In the genomic region with DNA sequence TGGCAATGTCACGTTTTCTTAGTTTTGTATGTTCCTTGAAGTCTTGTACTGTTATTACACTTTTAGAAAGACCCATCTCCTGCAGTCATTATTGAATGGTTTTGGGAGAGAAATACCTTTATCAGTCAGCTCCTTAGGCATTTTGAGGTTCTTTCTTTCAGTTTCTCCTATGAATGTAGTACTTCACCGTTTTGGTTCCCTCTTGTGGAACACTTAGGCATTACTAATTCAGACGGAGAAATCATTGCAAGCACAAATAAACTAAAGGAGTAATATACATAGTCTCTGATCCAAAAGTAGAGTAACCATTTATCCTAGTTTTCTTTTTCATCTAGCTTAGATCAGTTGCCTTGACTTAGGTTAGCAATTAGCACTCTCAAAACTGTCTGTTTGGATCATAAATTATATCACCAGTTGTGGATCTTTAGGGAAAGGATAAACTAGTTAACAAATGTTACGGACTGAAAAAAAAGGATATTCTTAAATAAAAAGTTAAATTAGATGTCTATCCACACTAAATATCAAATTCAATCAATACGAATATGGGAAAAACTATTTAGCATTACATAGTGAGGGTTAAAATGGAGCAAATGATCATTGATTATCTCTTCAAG, we compare ENCODE assay signal across 8 cellular contexts.
DNase-seq lines count a peak whose midpoint lies in the region; ATAC-seq and TF ChIP-seq lines count a peak whose summit lies in the region.

No MANE protein-coding gene starts in this region.

- peak; percentile 30 for TF ChIP-seq CTCF in liver (IDR thresholded peaks at IDR 0.05; ENCODE audit: low read depth, low read length, missing input control)

- H3K9ac ChIP-seq in liver (ENCODE audit: low read depth in 1 of 2, low read length in 2 of 2) = no peak overlapping the region

- CTCF ChIA-PET in activated CD8-positive, alpha-beta T cell treated with anti-CD3 and anti-CD28 coated beads, Interleukin-2, amount 10 ng/mL, durations not matched to agents 7 days and 5 days (lab: Charles Lee) = no interaction called here

- ATAC-seq in GM18508 (IDR thresholded peaks at IDR 0.05; ENCODE audit: insufficient read depth, unreplicated experiment) (peak; percentile 76), HG03432 (IDR thresholded peaks at IDR 0.05; ENCODE audit: unreplicated experiment) (peak; percentile 71)
- no peak for ATAC-seq in activated CD8-positive, alpha-beta T cell treated with anti-CD3 and anti-CD28 coated beads, Interleukin-2, amount 10 ng/mL, durations not matched to agents 7 days and 5 days

- no peak overlapping the region for H3K4me3 ChIP-seq in liver (ENCODE audit: low read depth in 1 of 3, low read length in 3 of 3)

- no peak overlapping the region for H3K4me3 Mint-ChIP-seq in activated T-helper 2 cell treated with anti-CD3 and anti-CD28 coated beads, Interferon-gamma antibody, Interleukin-2, Interleukin-4, amounts not matched to agents 10 μg/mL and 5 μg/mL and 100 μg/mL, durations not matched to agents 14 hours and 24 hours and 36 hours (ENCODE audit: low read depth)
- no peak overlapping the region for H3K4me3 Mint-ChIP-seq in activated CD8-positive, alpha-beta T cell treated with anti-CD3 and anti-CD28 coated beads, Interleukin-2, amount 10 ng/mL, durations not matched to agents 7 days and 5 days

- peaks cover 32% of the 10 kb centered on the region for H3K9me3 Mint-ChIP-seq in activated T-helper 2 cell treated with anti-CD3 and anti-CD28 coated beads, Interferon-gamma antibody, Interleukin-2, Interleukin-4, amounts not matched to agents 10 μg/mL and 5 μg/mL and 100 μg/mL, durations not matched to agents 14 hours and 24 hours and 36 hours
- peaks cover 4% of the 10 kb centered on the region for H3K9me3 Mint-ChIP-seq in activated CD8-positive, alpha-beta T cell treated with anti-CD3 and anti-CD28 coated beads, Interleukin-2, amount 10 ng/mL, durations not matched to agents 7 days and 5 days (ENCODE audit: insufficient read depth)

- peak; percentile 41 to 46 for TF ChIP-seq RAD21 in liver (IDR thresholded peaks at IDR 0.05)

- H3K9me3 ChIP-seq in liver (ENCODE audit: control insufficient read depth in 4 of 4, low read length in 3 of 4) = no peaks in the 10 kb centered on the region

- no peaks in the 10 kb centered on the region for H3K27me3 Mint-ChIP-seq in activated T-helper 2 cell treated with anti-CD3 and anti-CD28 coated beads, Interferon-gamma antibody, Interleukin-2, Interleukin-4, amounts not matched to agents 10 μg/mL and 5 μg/mL and 100 μg/mL, durations not matched to agents 14 hours and 24 hours and 36 hours (ENCODE audit: low read depth)
- no peaks in the 10 kb centered on the region for H3K27me3 Mint-ChIP-seq in activated CD8-positive, alpha-beta T cell treated with anti-CD3 and anti-CD28 coated beads, Interleukin-2, amount 10 ng/mL, durations not matched to agents 7 days and 5 days (ENCODE audit: low read depth)

- H3K27ac Mint-ChIP-seq in activated T-helper 2 cell treated with anti-CD3 and anti-CD28 coated beads, Interferon-gamma antibody, Interleukin-2, Interleukin-4, amounts not matched to agents 10 μg/mL and 5 μg/mL and 100 μg/mL, durations not matched to agents 14 hours and 24 hours and 36 hours = no peak overlapping the region
- H3K27ac Mint-ChIP-seq in activated CD8-positive, alpha-beta T cell treated with anti-CD3 and anti-CD28 coated beads, Interleukin-2, amount 10 ng/mL, durations not matched to agents 7 days and 5 days = no peak overlapping the region

- H3K27ac ChIP-seq in liver (ENCODE audit: low read depth in 1 of 2, low read length in 2 of 2) = no peak overlapping the region

- 46% methylated on average over 5 of the region's 5 CpGs for WGBS in liver

- no peaks in the 10 kb centered on the region for H3K27me3 ChIP-seq in liver (ENCODE audit: control insufficient read depth in 4 of 4, insufficient read depth in 4 of 4, low read length in 3 of 4)

- peak; percentile 1 for DNase-seq in RPMI7951 (ENCODE audit: low read depth)
- DNase-seq in activated T-helper 2 cell treated with anti-CD3 and anti-CD28 coated beads, Interferon-gamma antibody, Interleukin-2, Interleukin-4, amounts not matched to agents 10 μg/mL and 5 μg/mL and 100 μg/mL, durations not matched to agents 14 hours and 24 hours and 36 hours (ENCODE audit: low spot score) = no peak
- DNase-seq in islet precursor cell = no peak
- DNase-seq in T1000 (lab: John Stamatoyannopoulos, UW) = no peak
- DNase-seq in activated CD8-positive, alpha-beta T cell treated with anti-CD3 and anti-CD28 coated beads, Interleukin-2, amount 10 ng/mL, durations not matched to agents 7 days and 5 days = no peak

- H3K4me1 ChIP-seq in liver (ENCODE audit: control insufficient read depth in 4 of 4, insufficient read depth in 4 of 4, low read length in 3 of 4) = no peaks in the 10 kb centered on the region

- POLR2A ChIA-PET in activated CD8-positive, alpha-beta T cell treated with anti-CD3 and anti-CD28 coated beads, Interleukin-2, amount 10 ng/mL, durations not matched to agents 7 days and 5 days (lab: Charles Lee) = no interaction called here

- no peaks in the 10 kb centered on the region for H3K36me3 Mint-ChIP-seq in activated T-helper 2 cell treated with anti-CD3 and anti-CD28 coated beads, Interferon-gamma antibody, Interleukin-2, Interleukin-4, amounts not matched to agents 10 μg/mL and 5 μg/mL and 100 μg/mL, durations not matched to agents 14 hours and 24 hours and 36 hours (ENCODE audit: low read depth)
- H3K36me3 Mint-ChIP-seq in activated CD8-positive, alpha-beta T cell treated with anti-CD3 and anti-CD28 coated beads, Interleukin-2, amount 10 ng/mL, durations not matched to agents 7 days and 5 days (ENCODE audit: low read depth) = no peaks in the 10 kb centered on the region

- no peaks in the 10 kb centered on the region for H3K36me3 ChIP-seq in liver (ENCODE audit: control insufficient read depth in 4 of 4, insufficient read depth in 3 of 4, low read depth in 1 of 4, low read length in 3 of 4)

- intact Hi-C loops in activated T-helper 2 cell treated with anti-CD3 and anti-CD28 coated beads, Interferon-gamma antibody, Interleukin-2, Interleukin-4, amounts not matched to agents 10 μg/mL and 5 μg/mL and 100 μg/mL, durations not matched to agents 14 hours and 24 hours and 36 hours (cut with micrococcal nuclease) = no loop called here

- no peaks in the 10 kb centered on the region for H3K4me1 Mint-ChIP-seq in activated T-helper 2 cell treated with anti-CD3 and anti-CD28 coated beads, Interferon-gamma antibody, Interleukin-2, Interleukin-4, amounts not matched to agents 10 μg/mL and 5 μg/mL and 100 μg/mL, durations not matched to agents 14 hours and 24 hours and 36 hours (ENCODE audit: low read depth)
- H3K4me1 Mint-ChIP-seq in activated CD8-positive, alpha-beta T cell treated with anti-CD3 and anti-CD28 coated beads, Interleukin-2, amount 10 ng/mL, durations not matched to agents 7 days and 5 days (ENCODE audit: low read depth) = no peaks in the 10 kb centered on the region

TF ChIP-seq in liver, 16 proteins besides CTCF, POLR2A, EP300 and RAD21:
- TF ChIP-seq NR2F2 (IDR thresholded peaks at IDR 0.05) (no peak), RXRA (IDR thresholded peaks at IDR 0.05) (no peak), EGR1 (IDR thresholded peaks at IDR 0.05; ENCODE audit: low read depth in 2 of 2) (no peak)
- TF ChIP-seq, protein P1, sequence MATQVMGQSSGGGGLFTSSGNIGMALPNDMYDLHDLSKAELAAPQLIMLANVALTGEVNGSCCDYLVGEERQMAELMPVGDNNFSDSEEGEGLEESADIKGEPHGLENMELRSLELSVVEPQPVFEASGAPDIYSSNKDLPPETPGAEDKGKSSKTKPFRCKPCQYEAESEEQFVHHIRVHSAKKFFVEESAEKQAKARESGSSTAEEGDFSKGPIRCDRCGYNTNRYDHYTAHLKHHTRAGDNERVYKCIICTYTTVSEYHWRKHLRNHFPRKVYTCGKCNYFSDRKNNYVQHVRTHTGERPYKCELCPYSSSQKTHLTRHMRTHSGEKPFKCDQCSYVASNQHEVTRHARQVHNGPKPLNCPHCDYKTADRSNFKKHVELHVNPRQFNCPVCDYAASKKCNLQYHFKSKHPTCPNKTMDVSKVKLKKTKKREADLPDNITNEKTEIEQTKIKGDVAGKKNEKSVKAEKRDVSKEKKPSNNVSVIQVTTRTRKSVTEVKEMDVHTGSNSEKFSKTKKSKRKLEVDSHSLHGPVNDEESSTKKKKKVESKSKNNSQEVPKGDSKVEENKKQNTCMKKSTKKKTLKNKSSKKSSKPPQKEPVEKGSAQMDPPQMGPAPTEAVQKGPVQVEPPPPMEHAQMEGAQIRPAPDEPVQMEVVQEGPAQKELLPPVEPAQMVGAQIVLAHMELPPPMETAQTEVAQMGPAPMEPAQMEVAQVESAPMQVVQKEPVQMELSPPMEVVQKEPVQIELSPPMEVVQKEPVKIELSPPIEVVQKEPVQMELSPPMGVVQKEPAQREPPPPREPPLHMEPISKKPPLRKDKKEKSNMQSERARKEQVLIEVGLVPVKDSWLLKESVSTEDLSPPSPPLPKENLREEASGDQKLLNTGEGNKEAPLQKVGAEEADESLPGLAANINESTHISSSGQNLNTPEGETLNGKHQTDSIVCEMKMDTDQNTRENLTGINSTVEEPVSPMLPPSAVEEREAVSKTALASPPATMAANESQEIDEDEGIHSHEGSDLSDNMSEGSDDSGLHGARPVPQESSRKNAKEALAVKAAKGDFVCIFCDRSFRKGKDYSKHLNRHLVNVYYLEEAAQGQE (IDR thresholded peaks at IDR 0.05) = no peak
- TF ChIP-seq, protein P2, sequence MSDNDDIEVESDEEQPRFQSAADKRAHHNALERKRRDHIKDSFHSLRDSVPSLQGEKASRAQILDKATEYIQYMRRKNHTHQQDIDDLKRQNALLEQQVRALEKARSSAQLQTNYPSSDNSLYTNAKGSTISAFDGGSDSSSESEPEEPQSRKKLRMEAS (IDR thresholded peaks at IDR 0.05) = no peak
